In the genomic region with DNA sequence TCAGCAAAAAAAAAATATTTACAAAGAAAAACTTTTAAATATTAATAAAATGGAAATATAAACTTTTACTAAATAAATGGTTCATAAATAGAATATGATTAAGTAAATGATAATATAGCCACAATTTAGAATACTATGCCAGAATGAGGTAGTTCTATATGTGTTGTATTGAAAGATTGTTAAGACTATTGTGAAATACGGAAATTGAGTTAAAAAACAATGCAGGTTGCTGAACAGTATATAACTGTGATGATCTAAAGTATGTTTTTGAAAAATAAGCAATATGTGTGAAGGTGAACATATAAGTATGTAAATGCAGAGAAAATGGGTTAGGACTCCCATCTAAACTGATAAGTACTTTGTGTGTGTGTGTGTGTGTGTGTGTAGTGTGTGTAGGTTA, we compare ENCODE assay signal across 13 cellular contexts. TPM values are rescaled to one million over a fixed set of nuclear protein-coding genes. Genes with fewer than 3 reads are reported as not detected.
DNase-seq lines count a peak whose midpoint lies in the region; ATAC-seq, FAIRE-seq and TF ChIP-seq lines count a peak whose summit lies in the region.
"Had no signal": no experiment of that assay in that cellular context is flagged by ENCODE, and none has a peak within 500 bp of the region (broad histone marks: within the 10 kb centered on the region; RNA-seq: fewer than 3 reads in every experiment).

No MANE protein-coding gene starts in this region.

- TF ChIP-seq CTCF in HFF-Myc (IDR thresholded peaks at IDR 0.05; ENCODE audit: low read depth, low read length, missing control alignments), result no peak
- TF ChIP-seq CTCF in WTC11 (IDR thresholded peaks at IDR 0.05), result no peak
- TF ChIP-seq CTCF in psoas muscle (IDR thresholded peaks at IDR 0.05), result no peak
- no peak for TF ChIP-seq CTCF in omental fat pad (IDR thresholded peaks at IDR 0.05)

- WGBS in psoas muscle, 3 donors, result 85 to 92% (median 88%) methylated on average over 1 of the region's 1 CpG

- peaks cover 4% of the 10 kb centered on the region; the same call in 1 of the 2 replicates for H3K9me3 Mint-ChIP-seq in WTC11

- peak overlapping the region; percentile 81 for H3K4me3 ChIP-seq in HFF-Myc (replicated peaks; ENCODE audit: low read depth, low read length)
- peak overlapping the region; percentile 95 for H3K4me3 ChIP-seq in psoas muscle

- CTCF ChIA-PET in WTC11 (lab: Charles Lee), result no interaction called here

- no peak for ATAC-seq in WTC11
- ATAC-seq in psoas muscle, result no peak
- no peak for ATAC-seq in HG03280 (IDR thresholded peaks at IDR 0.05; ENCODE audit: unreplicated experiment)
- ATAC-seq in omental fat pad (ENCODE audit: low FRiP score), result no peak
- no peak for ATAC-seq in GM19467 (IDR thresholded peaks at IDR 0.05; ENCODE audit: unreplicated experiment)

- peaks cover 18 to 39% of the 10 kb centered on the region in 2 donors for H3K36me3 ChIP-seq in psoas muscle (ENCODE audit: insufficient read depth in 1 of 2, low read depth in 1 of 2)

- intact Hi-C loops in psoas muscle (cut with DNase I), result no loop called here

- H3K4me3 Mint-ChIP-seq in WTC11, result peak overlapping the region; percentile 91

- DNase-seq in HFF-Myc (ENCODE audit: extremely low read depth, low read depth), result no peak
- DNase-seq in WTC11 (ENCODE audit: low spot score), result no peak
- no peak for DNase-seq in frontal cortex (ENCODE audit: low spot score in 2 of 2)
- no peak for DNase-seq in psoas muscle
- DNase-seq in omental fat pad (ENCODE audit: low spot score), result no peak
- DNase-seq in GM19238 (ENCODE audit: insufficient read length, low spot score), result no peak
- DNase-seq: activated CD4-positive, alpha-beta T cell treated with anti-CD3 and anti-CD28 coated beads for 48 hours; CD4-positive, alpha-beta memory T cell; GDM1; NCI-H2171 had no signal

- POLR2A ChIA-PET in WTC11 (lab: Charles Lee), result no interaction called here

- peaks cover 13% of the 10 kb centered on the region for H3K4me1 Mint-ChIP-seq in WTC11
- H3K4me1 Mint-ChIP-seq: activated T-helper 17 cell treated with anti-CD3 and anti-CD28 coated beads, Interleukin-2, amount 50 U/mL, for 72 hours had no signal

- peaks cover 37% of the 10 kb centered on the region for H3K36me3 Mint-ChIP-seq in WTC11

- H3K27ac ChIP-seq in psoas muscle, result no peak overlapping the region

- peak; percentile 40 for FAIRE-seq in frontal cortex (lab: Jason Lieb, UNC)

- H3K9me3 ChIP-seq in psoas muscle, result peaks cover 6% of the 10 kb centered on the region

- H3K27me3 ChIP-seq in psoas muscle (ENCODE audit: insufficient read depth in 3 of 3, low read length in 2 of 3), result no peaks in the 10 kb centered on the region

- H3K27me3 Mint-ChIP-seq in WTC11 (ENCODE audit: low read depth), result no peaks in the 10 kb centered on the region
- H3K27me3 Mint-ChIP-seq: activated T-helper 17 cell treated with anti-CD3 and anti-CD28 coated beads, Interleukin-2, amount 50 U/mL, for 72 hours; CD4-positive, alpha-beta memory T cell had no signal

- H3K27ac Mint-ChIP-seq in WTC11, result no peak overlapping the region
- H3K27ac Mint-ChIP-seq: activated T-helper 17 cell treated with anti-CD3 and anti-CD28 coated beads, Interleukin-2, amount 50 U/mL, for 72 hours had no signal

- H3K4me1 ChIP-seq in psoas muscle, result peaks cover 8% of the 10 kb centered on the region

TF ChIP-seq in WTC11, 78 proteins besides CTCF, POLR2A, EP300 and RAD21:
- TF ChIP-seq ZNF671 (CRISPR knock-in tag; IDR thresholded peaks at IDR 0.05), result no peak
- TF ChIP-seq SMAD4 (CRISPR knock-in tag; IDR thresholded peaks at IDR 0.05), result no peak
- no peak for TF ChIP-seq MXD4 (CRISPR knock-in tag; IDR thresholded peaks at IDR 0.05; ENCODE audit: borderline replicate concordance)
- TF ChIP-seq TP53 (CRISPR knock-in tag; IDR thresholded peaks at IDR 0.05), result no peak
- no peak for TF ChIP-seq SOX15 (CRISPR knock-in tag; IDR thresholded peaks at IDR 0.05)
- TF ChIP-seq AFF4 (CRISPR knock-in tag; IDR thresholded peaks at IDR 0.05; ENCODE audit: borderline replicate concordance), result no peak
- no peak for TF ChIP-seq USF2 (CRISPR knock-in tag; IDR thresholded peaks at IDR 0.05)
- no peak for TF ChIP-seq FOXK1 (CRISPR knock-in tag; IDR thresholded peaks at IDR 0.05)
- TF ChIP-seq E2F1 (CRISPR knock-in tag; IDR thresholded peaks at IDR 0.05), result no peak
- TF ChIP-seq, protein P1, sequence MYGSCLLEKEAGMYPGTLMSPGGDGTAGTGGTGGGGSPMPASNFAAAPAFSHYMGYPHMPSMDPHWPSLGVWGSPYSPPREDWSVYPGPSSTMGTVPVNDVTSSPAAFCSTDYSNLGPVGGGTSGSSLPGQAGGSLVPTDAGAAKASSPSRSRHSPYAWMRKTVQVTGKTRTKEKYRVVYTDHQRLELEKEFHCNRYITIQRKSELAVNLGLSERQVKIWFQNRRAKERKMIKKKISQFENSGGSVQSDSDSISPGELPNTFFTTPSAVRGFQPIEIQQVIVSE (CRISPR knock-in tag; IDR thresholded peaks at IDR 0.05; ENCODE audit: borderline replicate concordance), result no peak
- no peak for TF ChIP-seq ELF4 (CRISPR knock-in tag; IDR thresholded peaks at IDR 0.05; ENCODE audit: low read depth)
TF ChIP-seq in WTC11: peak in this region for 0.

RNA-seq across cellular contexts. Expression of gene ZNF35, which starts 1.2 kb away (rescaled TPM):
- total RNA-seq in WTC11 (2021), result 11.1 to 17.2 TPM (median 13.9 TPM) in 3 replicates
- total RNA-seq in frontal cortex, result 22.4 TPM
- 1 to 10 TPM; 3.6 to 7.9 (median 5.3) TPM for total RNA-seq in psoas muscle
- polyA plus RNA-seq in psoas muscle, result 10 to 100 TPM in 1 of 3 donors, 1 to 10 TPM in 2; 2.8 to 13.7 (median 3.3) TPM
- 10 to 100 TPM in 2 of 4 donors, 1 to 10 TPM in 2; 8.3 to 28.1 (median 12.8) TPM for total RNA-seq in omental fat pad

RNA-seq across cellular contexts. Expression of gene ZNF197, which starts 24.9 kb away (rescaled TPM):
- total RNA-seq in WTC11 (2021) (16.4 to 19.8 TPM (median 16.4 TPM) in 3 replicates), frontal cortex (62.4 TPM), psoas muscle (10 to 100 TPM; 15.1 to 19.1 (median 15.9) TPM), omental fat pad (10 to 100 TPM; 10.2 to 19.7 (median 10.8) TPM)
- polyA plus RNA-seq in psoas muscle, result 10 to 100 TPM in 1 of 3 donors, 1 to 10 TPM in 2; 5.2 to 15.3 (median 9.0) TPM
